In genomic region chr11:46724088-46724487, GRCh38 we compare ENCODE assay signal across 24 cellular contexts. TPM values are rescaled to one million over a fixed set of nuclear protein-coding genes. Genes with fewer than 3 reads are reported as not detected.
DNase-seq lines count a peak whose midpoint lies in the region; ATAC-seq and TF ChIP-seq lines count a peak whose summit lies in the region.
"Had no signal": no experiment of that assay in that cellular context is flagged by ENCODE, and none has a peak within 500 bp of the region (broad histone marks: within the 10 kb centered on the region; RNA-seq: fewer than 3 reads in every experiment).

No MANE protein-coding gene starts in this region.

- no peaks in the 10 kb centered on the region for H3K9me3 Mint-ChIP-seq in chondrocyte (ENCODE audit: low read depth)
- H3K9me3 Mint-ChIP-seq: memory B cell, T-cell had no signal

- peak overlapping the region; percentile 86 for H2AFZ ChIP-seq in neuronal stem cell (ENCODE audit: low read length)
- H2AFZ ChIP-seq: parathyroid adenoma had no signal

- H3K9ac ChIP-seq in neuronal stem cell (ENCODE audit: low read depth, low read length, poor library complexity), result no peak overlapping the region
- H3K9ac ChIP-seq: parathyroid adenoma had no signal

- no peak overlapping the region for H2BK120ac ChIP-seq in neuronal stem cell (ENCODE audit: low read depth, low read length)

- H2AK5ac ChIP-seq in neuronal stem cell (ENCODE audit: low read depth, low read length), result no peak overlapping the region

- no peak overlapping the region for H3K23ac ChIP-seq in neuronal stem cell (ENCODE audit: low read depth, low read length, poor library complexity)

- peak overlapping the region in 1 of 2 donors; percentile 11 for H3K4me3 ChIP-seq in neuronal stem cell (ENCODE audit: low read length in 2 of 2)
- H3K4me3 ChIP-seq: transverse colon had no signal

- H3K36me3 ChIP-seq in neuronal stem cell (replicated peaks in 1 of 2; ENCODE audit: control insufficient read depth in 2 of 2, insufficient read depth in 2 of 2, low read length in 2 of 2), result no peaks in the 10 kb centered on the region
- H3K36me3 ChIP-seq: BE2C, transverse colon had no signal

- no peaks in the 10 kb centered on the region for H3K27me3 Mint-ChIP-seq in chondrocyte (ENCODE audit: low read depth)
- H3K27me3 Mint-ChIP-seq: T-cell had no signal

- H3K4me1 ChIP-seq in neuronal stem cell (ENCODE audit: control insufficient read depth in 2 of 2, insufficient read depth in 1 of 2, low read depth in 1 of 2, low read length in 2 of 2), result peaks cover 4 to 7% of the 10 kb centered on the region in 2 donors
- H3K4me1 ChIP-seq: BE2C, parathyroid adenoma, transverse colon had no signal

- H3K27me3 ChIP-seq in neuronal stem cell (ENCODE audit: control insufficient read depth in 3 of 3, insufficient read depth in 3 of 3, low read depth in 1 of 3, low read length in 3 of 3), result no peaks in the 10 kb centered on the region
- H3K27me3 ChIP-seq: BE2C, transverse colon had no signal

- H3K4me1 Mint-ChIP-seq in chondrocyte (ENCODE audit: low read depth), result peaks cover 14% of the 10 kb centered on the region
- H3K4me1 Mint-ChIP-seq: T-cell had no signal

- no peaks in the 10 kb centered on the region for H3K79me1 ChIP-seq in neuronal stem cell (ENCODE audit: low read depth, low read length)

- no peak overlapping the region for H3K4me2 ChIP-seq in neuronal stem cell (ENCODE audit: insufficient read depth, low read length, poor library complexity, severe bottlenecking)

- no peak overlapping the region for H2BK15ac ChIP-seq in neuronal stem cell (ENCODE audit: low read length)

- H4K8ac ChIP-seq in neuronal stem cell (ENCODE audit: low read depth, low read length), result no peak overlapping the region

- H3K27ac Mint-ChIP-seq in chondrocyte (ENCODE audit: unreplicated experiment), result peak overlapping the region; percentile 71
- H3K27ac Mint-ChIP-seq: memory B cell; naive thymus-derived CD4-positive, alpha-beta T cell; T-cell had no signal

- no peak overlapping the region for H3K4ac ChIP-seq in neuronal stem cell (ENCODE audit: low read length)

- H4K91ac ChIP-seq in neuronal stem cell (ENCODE audit: low read depth, low read length, poor library complexity), result no peak overlapping the region

- no peaks in the 10 kb centered on the region for H3K36me3 Mint-ChIP-seq in chondrocyte (ENCODE audit: low read depth)
- H3K36me3 Mint-ChIP-seq: memory B cell; naive thymus-derived CD4-positive, alpha-beta T cell; T-cell had no signal

- no CpG with 5 or more reads among the region's 8 CpGs for WGBS in neuronal stem cell (ENCODE audit: extremely low coverage in 2 of 2, insufficient read length in 2 of 2, insufficient replicate concordance in 1 of 2), 2 donors

- DNase-seq in DMS153 (lab: John Stamatoyannopoulos, UW), result peak; percentile 47
- DNase-seq in DMS153 treated with DMSO at 0.1 percent for 48 hours (lab: John Stamatoyannopoulos, UW; ENCODE audit: unreplicated experiment), result no peak
- DNase-seq in NCI-H2107 (lab: John Stamatoyannopoulos, UW), result peak; percentile 36
- DNase-seq in chondrocyte (ENCODE audit: low spot score), result no peak
- DNase-seq in neuronal stem cell (ENCODE audit: low spot score), result no peak
- no peak for DNase-seq in SIG-M5 treated with dmso at 0.1 percent for 504 hours (lab: John Stamatoyannopoulos, UW; ENCODE audit: unreplicated experiment)
- DNase-seq: activated gamma-delta T cell treated with Interleukin-2 at 50 U/mL for 16 hours; BE2C; foreskin fibroblast; kidney glomerular epithelial cell; naive thymus-derived CD4-positive, alpha-beta T cell; NCI-H226; NK-92 treated with Interleukin-12 subunit alpha and Interleukin-12 subunit beta, amount 100 ng/mL, for 24 hours; stimulated activated CD4-positive, alpha-beta T cell treated with anti-CD3 and anti-CD28 coated beads, Interleukin-2, amount 100 ng/mL, for 24 hours; stimulated activated naive CD8-positive, alpha-beta T cell treated with anti-CD3 and anti-CD28 coated beads, Interleukin-15, Interleukin-2, amounts not matched to agents 100 U/mL and 50 U/mL, for 24 hours; T-cell; transverse colon had no signal

- no peak for TF ChIP-seq CTCF in chondrocyte (IDR thresholded peaks at IDR 0.05)

- no peak overlapping the region for H3K27ac ChIP-seq in neuronal stem cell (replicated peaks; ENCODE audit: low read length)
- H3K27ac ChIP-seq: 22Rv1, parathyroid adenoma, transverse colon had no signal

- H3K18ac ChIP-seq in neuronal stem cell (ENCODE audit: low read length), result no peak overlapping the region

- ATAC-seq in GM18517 (IDR thresholded peaks at IDR 0.05; ENCODE audit: unreplicated experiment) (no peak), GM21717 (IDR thresholded peaks at IDR 0.05; ENCODE audit: unreplicated experiment) (no peak)
- ATAC-seq: naive thymus-derived CD4-positive, alpha-beta T cell; stimulated activated naive CD8-positive, alpha-beta T cell treated with anti-CD3 and anti-CD28 coated beads, Interleukin-15, Interleukin-2, amounts not matched to agents 100 U/mL and 50 U/mL, for 24 hours; T-cell had no signal

- peaks cover 0 to 4% of the 10 kb centered on the region in 2 donors for H3K9me3 ChIP-seq in neuronal stem cell (replicated peaks in 1 of 2; ENCODE audit: control insufficient read depth in 2 of 2, insufficient read depth in 1 of 2, low read depth in 1 of 2, low read length in 2 of 2)
- H3K9me3 ChIP-seq: BE2C, transverse colon had no signal

- H3K4me3 Mint-ChIP-seq in chondrocyte (ENCODE audit: unreplicated experiment), result no peak overlapping the region
- H3K4me3 Mint-ChIP-seq: memory B cell; naive thymus-derived CD4-positive, alpha-beta T cell; T-cell had no signal

- no peak overlapping the region for H3K14ac ChIP-seq in neuronal stem cell (ENCODE audit: low read length)

- no peak overlapping the region for H2BK5ac ChIP-seq in neuronal stem cell (ENCODE audit: low read length)

- no peak overlapping the region for H2BK12ac ChIP-seq in neuronal stem cell (ENCODE audit: low read length)

RNA-seq across cellular contexts. Expression of gene F2, which starts 5.1 kb away (rescaled TPM):
- total RNA-seq in chondrocyte, result 0.25 TPM in 1 of 3 replicates, not detected in the others
- not detected for polyA plus RNA-seq in neuronal stem cell (2013, experiment 1 of 2)
- not detected for polyA plus RNA-seq in neuronal stem cell (2013, experiment 2 of 2)
- total RNA-seq: cardiac septum, dermis microvascular lymphatic vessel endothelial cell had no signal
- polyA plus RNA-seq: naive thymus-derived CD4-positive, alpha-beta T cell had no signal

RNA-seq across cellular contexts. Expression of gene ZNF408, which starts 23.3 kb away (rescaled TPM):
- total RNA-seq in chondrocyte, result 12.3 to 15.5 TPM (median 14.6 TPM) in 3 replicates
- 4.8 TPM for polyA plus RNA-seq in neuronal stem cell (2013, experiment 1 of 2)
- polyA plus RNA-seq in neuronal stem cell (2013, experiment 2 of 2), result 5.0 TPM

RNA-seq across cellular contexts. Expression of gene ARHGAP1, which starts 23.7 kb away (rescaled TPM):
- 109 to 163 TPM (median 155 TPM) in 3 replicates for total RNA-seq in chondrocyte
- 14.9 TPM for polyA plus RNA-seq in neuronal stem cell (2013, experiment 1 of 2)
- polyA plus RNA-seq in neuronal stem cell (2013, experiment 2 of 2), result 16.1 TPM

Comparison
In these comparisons a context has a peak if more than half of its experiments do, and no peak if none do; other contexts are left out.
1. DNase-seq: peak in DMS153 (single experiment) and NCI-H2107 (single experiment); none in DMS153 treated with DMSO at 0.1 percent for 48 hours (single experiment), chondrocyte (single experiment), neuronal stem cell (single experiment) and SIG-M5 treated with dmso at 0.1 percent for 504 hours (single experiment).